ENCODE assay signal across 15 cellular contexts in genomic region chr3:146517684-146518435, GRCh38. TPM values are rescaled to one million over a fixed set of nuclear protein-coding genes. Genes with fewer than 3 reads are reported as not detected.
A peak's percentile ranks its signal among the peaks of the same experiment; 100 is the strongest.
DNase-seq lines count a peak whose midpoint lies in the region; ATAC-seq and TF ChIP-seq lines count a peak whose summit lies in the region.
"Had no signal": no experiment of that assay in that cellular context is flagged by ENCODE, and none has a peak within 500 bp of the region (broad histone marks: within the 10 kb centered on the region; RNA-seq: fewer than 3 reads in every experiment).

No MANE protein-coding gene starts in this region.

- H3K27me3 ChIP-seq in mucosa of rectum (ENCODE audit: control insufficient read depth in 2 of 2, insufficient read depth in 2 of 2, low read length in 2 of 2), result no peaks in the 10 kb centered on the region
- no peaks in the 10 kb centered on the region for H3K27me3 ChIP-seq in Caco-2 (replicated peaks; ENCODE audit: control insufficient read depth, insufficient read depth, low read length)
- H3K27me3 ChIP-seq in ascending aorta, result no peaks in the 10 kb centered on the region

- TF ChIP-seq CTCF in Caco-2 (IDR thresholded peaks at IDR 0.05; ENCODE audit: insufficient read depth in 1 of 2, low read depth in 1 of 2, low read length in 1 of 2, severe bottlenecking in 1 of 2, unreplicated experiment in 1 of 2), result no peak
- no peak for TF ChIP-seq CTCF in ascending aorta (IDR thresholded peaks at IDR 0.05)

- POLR2A ChIA-PET in Caco-2 (lab: Charles Lee), result no interaction called here

- H3K4me1 ChIP-seq in mucosa of rectum (ENCODE audit: control insufficient read depth in 2 of 2, insufficient read depth in 2 of 2, low read length in 2 of 2) (peaks cover 0 to 18% of the 10 kb centered on the region in 2 donors), Caco-2 (peaks cover 7% of the 10 kb centered on the region; the same call in 1 of the 2 replicates), ascending aorta (no peaks in the 10 kb centered on the region)

- H3K4me1 Mint-ChIP-seq in Caco-2 (ENCODE audit: low read depth, unreplicated experiment), result peaks cover 13% of the 10 kb centered on the region

- DNase-seq in DMS53 (lab: John Stamatoyannopoulos, UW), result peak; percentile 93
- DNase-seq in NCI-H2081 treated with DMSO at 0.1 percent for 48 hours (lab: John Stamatoyannopoulos, UW), result peak; percentile 39
- peak; percentile 14 to 15 for DNase-seq in erythroblast (lab: John Stamatoyannopoulos, UW)
- no peak for DNase-seq in Caco-2
- no peak for DNase-seq in ascending aorta (ENCODE audit: low spot score in 2 of 2)
- DNase-seq: activated gamma-delta T cell; CD4-positive, CD25-positive, alpha-beta regulatory T cell; effector CD4-positive, alpha-beta T cell; foreskin fibroblast; NCI-H1105 treated with DMSO at 0.1 percent for 48 hours had no signal

- CTCF ChIA-PET in Caco-2 (lab: Charles Lee), result no interaction called here

- intact Hi-C loops in Caco-2 (cut with micrococcal nuclease; ENCODE audit: unreplicated experiment), result no loop called here
- intact Hi-C loops in ascending aorta (cut with DNase I), result no loop called here

- TF ChIP-seq POLR2A in erythroblast (IDR thresholded peaks at IDR 0.05; ENCODE audit: low read length) (no peak), GM18505 (IDR thresholded peaks at IDR 0.05; ENCODE audit: borderline replicate concordance, extremely low read depth, insufficient read depth, insufficient read length) (no peak)

- H3K4me3 Mint-ChIP-seq in Caco-2 (ENCODE audit: unreplicated experiment), result no peak overlapping the region
- H3K4me3 Mint-ChIP-seq: CD4-positive, CD25-positive, alpha-beta regulatory T cell had no signal

- ATAC-seq in GM18505 (IDR thresholded peaks at IDR 0.05; ENCODE audit: unreplicated experiment), result no peak
- ATAC-seq: SK-N-SH treated with all-trans-retinoic acid at 6 μM for 48 hours had no signal

- H3K9me3 ChIP-seq in mucosa of rectum (ENCODE audit: control insufficient read depth in 2 of 2, low read length in 2 of 2), result no peaks in the 10 kb centered on the region
- no peaks in the 10 kb centered on the region for H3K9me3 ChIP-seq in Caco-2
- H3K9me3 ChIP-seq in ascending aorta, result no peaks in the 10 kb centered on the region

- H3K27me3 Mint-ChIP-seq in Caco-2 (ENCODE audit: insufficient read depth, unreplicated experiment), result no peaks in the 10 kb centered on the region
- H3K27me3 Mint-ChIP-seq: CD4-positive, CD25-positive, alpha-beta regulatory T cell had no signal

- peak overlapping the region; percentile 65 to 78 for H3K27ac ChIP-seq in mucosa of rectum (ENCODE audit: low read depth in 2 of 2, low read length in 2 of 2)
- no peak overlapping the region for H3K27ac ChIP-seq in ascending aorta

- H3K36me3 Mint-ChIP-seq in Caco-2 (ENCODE audit: insufficient read depth, unreplicated experiment), result peaks cover 11% of the 10 kb centered on the region

- no peak overlapping the region for H3K27ac Mint-ChIP-seq in Caco-2 (ENCODE audit: unreplicated experiment)
- H3K27ac Mint-ChIP-seq: CD4-positive, CD25-positive, alpha-beta regulatory T cell had no signal

- no peaks in the 10 kb centered on the region for H3K9me3 Mint-ChIP-seq in Caco-2 (ENCODE audit: unreplicated experiment)
- H3K9me3 Mint-ChIP-seq: CD4-positive, CD25-positive, alpha-beta regulatory T cell had no signal

- no TSS peak for BruUV-seq in Caco-2 (replicated peaks; lab: Mats Ljungman, UMichigan)

- H3K4me3 ChIP-seq in mucosa of rectum (ENCODE audit: low read length in 2 of 2) (no peak overlapping the region), Caco-2 (ENCODE audit: low read depth, low read length) (no peak overlapping the region), ascending aorta (no peak overlapping the region)

- no peak overlapping the region for H3K9ac ChIP-seq in mucosa of rectum (ENCODE audit: low read depth in 1 of 2, low read length in 2 of 2)

- H3K36me3 ChIP-seq in mucosa of rectum (ENCODE audit: control insufficient read depth in 2 of 2, insufficient read depth in 2 of 2, low read length in 2 of 2), result peaks cover 21 to 23% of the 10 kb centered on the region in 2 donors
- H3K36me3 ChIP-seq in Caco-2 (ENCODE audit: control insufficient read depth, insufficient read depth, low read length), result no peaks in the 10 kb centered on the region
- peaks cover 9 to 29% of the 10 kb centered on the region in 2 donors for H3K36me3 ChIP-seq in ascending aorta

RNA-seq across cellular contexts. Expression of gene PLSCR1, which starts 26.5 kb away (rescaled TPM):
- 112 and 116 TPM in 2 replicates for total RNA-seq in Caco-2 (2022)
- total RNA-seq in ascending aorta, result 62.2 TPM

RNA-seq across cellular contexts. Expression of gene PLSCR2, which starts 48.5 kb away (rescaled TPM):
- total RNA-seq in Caco-2 (2022) (not detected in 2 replicates), ascending aorta (not detected)
- total RNA-seq: activated CD8-positive, alpha-beta memory T cell treated with anti-CD3 and anti-CD28 coated beads for 36 hours; CD4-positive, CD25-positive, alpha-beta regulatory T cell; myocyte had no signal

Comparison
In these comparisons a context has a peak if more than half of its experiments do, and no peak if none do; other contexts are left out.
1. DNase-seq: peak in DMS53 (single experiment), NCI-H2081 treated with DMSO at 0.1 percent for 48 hours (single experiment) and erythroblast (2 of 2); none in Caco-2 (0 of 2) and ascending aorta (0 of 2).
2. H3K27ac ChIP-seq: peak in mucosa of rectum (2 of 2); none in ascending aorta (0 of 2).